In the genomic region with DNA sequence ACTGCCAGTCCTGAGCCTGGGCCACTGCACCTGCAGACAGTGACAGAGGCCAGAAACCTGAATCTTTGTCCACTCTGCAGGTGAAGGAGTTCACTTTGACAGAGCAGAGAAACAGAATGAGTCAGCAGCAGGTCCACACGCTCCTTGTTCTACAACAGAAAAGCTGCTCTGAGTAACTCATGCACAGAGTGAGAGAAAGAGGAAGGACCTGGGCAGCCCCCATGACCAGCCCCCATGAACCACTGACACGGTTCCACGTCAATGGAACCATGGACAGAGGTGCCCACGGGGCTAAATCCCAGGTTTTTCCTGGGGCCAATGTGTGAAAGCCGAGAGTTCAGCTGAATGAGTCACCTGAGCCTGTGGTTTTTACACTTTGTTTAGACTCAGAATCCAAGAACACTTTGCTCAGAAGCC, we compare ENCODE assay signal across 1 cellular context.
TF ChIP-seq lines count a peak whose summit lies in the region.

No MANE protein-coding gene starts in this region.

TF ChIP-seq in GM12878, 131 proteins besides CTCF, POLR2A, EP300 and RAD21 (continued from another document):
- TF ChIP-seq, protein P1, sequence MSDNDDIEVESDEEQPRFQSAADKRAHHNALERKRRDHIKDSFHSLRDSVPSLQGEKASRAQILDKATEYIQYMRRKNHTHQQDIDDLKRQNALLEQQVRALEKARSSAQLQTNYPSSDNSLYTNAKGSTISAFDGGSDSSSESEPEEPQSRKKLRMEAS (IDR thresholded peaks at IDR 0.05; ENCODE audit: low read depth, low read length), result no peak
- TF ChIP-seq, protein P2, sequence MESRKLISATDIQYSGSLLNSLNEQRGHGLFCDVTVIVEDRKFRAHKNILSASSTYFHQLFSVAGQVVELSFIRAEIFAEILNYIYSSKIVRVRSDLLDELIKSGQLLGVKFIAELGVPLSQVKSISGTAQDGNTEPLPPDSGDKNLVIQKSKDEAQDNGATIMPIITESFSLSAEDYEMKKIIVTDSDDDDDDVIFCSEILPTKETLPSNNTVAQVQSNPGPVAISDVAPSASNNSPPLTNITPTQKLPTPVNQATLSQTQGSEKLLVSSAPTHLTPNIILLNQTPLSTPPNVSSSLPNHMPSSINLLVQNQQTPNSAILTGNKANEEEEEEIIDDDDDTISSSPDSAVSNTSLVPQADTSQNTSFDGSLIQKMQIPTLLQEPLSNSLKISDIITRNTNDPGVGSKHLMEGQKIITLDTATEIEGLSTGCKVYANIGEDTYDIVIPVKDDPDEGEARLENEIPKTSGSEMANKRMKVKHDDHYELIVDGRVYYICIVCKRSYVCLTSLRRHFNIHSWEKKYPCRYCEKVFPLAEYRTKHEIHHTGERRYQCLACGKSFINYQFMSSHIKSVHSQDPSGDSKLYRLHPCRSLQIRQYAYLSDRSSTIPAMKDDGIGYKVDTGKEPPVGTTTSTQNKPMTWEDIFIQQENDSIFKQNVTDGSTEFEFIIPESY (IDR thresholded peaks at IDR 0.05), result no peak
- TF ChIP-seq PML (IDR thresholded peaks at IDR 0.05; ENCODE audit: low read length) (no peak), PAX8 (IDR thresholded peaks at IDR 0.05) (no peak), CHD4 (IDR thresholded peaks at IDR 0.05) (no peak), EZH2 (IDR thresholded peaks at IDR 0.05; ENCODE audit: borderline replicate concordance, control insufficient read depth, low read depth, low read length) (no peak), CREM (IDR thresholded peaks at IDR 0.05; ENCODE audit: low read depth) (peak; percentile 46; the same call in 1 of the 2 replicates), BRCA1 (IDR thresholded peaks at IDR 0.05; ENCODE audit: low read depth, low read length) (no peak), ZNF384 (IDR thresholded peaks at IDR 0.05; ENCODE audit: borderline replicate concordance, low read depth, low read length) (no peak), ETV6 (conservative IDR thresholded peaks at IDR 0.05 in 1 of 2, IDR thresholded peaks at IDR 0.05 in 1 of 2; ENCODE audit: borderline replicate concordance in 1 of 2, low read depth in 1 of 2) (no peak), RUNX3 (IDR thresholded peaks at IDR 0.05; ENCODE audit: low read length) (peak; percentile 63), TAF1 (IDR thresholded peaks at IDR 0.05; ENCODE audit: borderline replicate concordance, low read depth, low read length) (no peak), FOXM1 (IDR thresholded peaks at IDR 0.05; ENCODE audit: low read depth, low read length) (no peak), RFX5 (IDR thresholded peaks at IDR 0.05; ENCODE audit: low read depth, low read length) (no peak), WRNIP1 (IDR thresholded peaks at IDR 0.05; ENCODE audit: borderline replicate concordance, low read depth, low read length) (no peak), ZNF622 (IDR thresholded peaks at IDR 0.05) (no peak), POLR2AphosphoS2 (IDR thresholded peaks at IDR 0.05; ENCODE audit: low read depth, low read length) (no peak), RAD51 (IDR thresholded peaks at IDR 0.05) (no peak), CHD1 (IDR thresholded peaks at IDR 0.05; ENCODE audit: low read depth, low read length) (no peak), SRF (IDR thresholded peaks at IDR 0.05; ENCODE audit: low read depth in 2 of 2, low read length in 2 of 2) (0 out of 4 replicates have a peak, but pooled peaks of 1 of the 2 experiments have one; percentile 54), BHLHE40 (IDR thresholded peaks at IDR 0.05; ENCODE audit: borderline replicate concordance in 1 of 2, low read depth in 2 of 2, low read length in 1 of 2) (no peak; a peak in 1 of 4 replicates), DPF2 (IDR thresholded peaks at IDR 0.05) (no peak), NFXL1 (IDR thresholded peaks at IDR 0.05; ENCODE audit: borderline replicate concordance) (no peak), IKZF1 (conservative IDR thresholded peaks at IDR 0.05) (peak; percentile 23; the same call in 1 of the 2 replicates), PAX5 (IDR thresholded peaks at IDR 0.05; ENCODE audit: borderline replicate concordance, low read depth, low read length) (peak; percentile 63; the same call in 1 of the 2 replicates), SUZ12 (IDR thresholded peaks at IDR 0.05; ENCODE audit: unreplicated experiment) (no peak)
- TF ChIP-seq, protein P3, sequence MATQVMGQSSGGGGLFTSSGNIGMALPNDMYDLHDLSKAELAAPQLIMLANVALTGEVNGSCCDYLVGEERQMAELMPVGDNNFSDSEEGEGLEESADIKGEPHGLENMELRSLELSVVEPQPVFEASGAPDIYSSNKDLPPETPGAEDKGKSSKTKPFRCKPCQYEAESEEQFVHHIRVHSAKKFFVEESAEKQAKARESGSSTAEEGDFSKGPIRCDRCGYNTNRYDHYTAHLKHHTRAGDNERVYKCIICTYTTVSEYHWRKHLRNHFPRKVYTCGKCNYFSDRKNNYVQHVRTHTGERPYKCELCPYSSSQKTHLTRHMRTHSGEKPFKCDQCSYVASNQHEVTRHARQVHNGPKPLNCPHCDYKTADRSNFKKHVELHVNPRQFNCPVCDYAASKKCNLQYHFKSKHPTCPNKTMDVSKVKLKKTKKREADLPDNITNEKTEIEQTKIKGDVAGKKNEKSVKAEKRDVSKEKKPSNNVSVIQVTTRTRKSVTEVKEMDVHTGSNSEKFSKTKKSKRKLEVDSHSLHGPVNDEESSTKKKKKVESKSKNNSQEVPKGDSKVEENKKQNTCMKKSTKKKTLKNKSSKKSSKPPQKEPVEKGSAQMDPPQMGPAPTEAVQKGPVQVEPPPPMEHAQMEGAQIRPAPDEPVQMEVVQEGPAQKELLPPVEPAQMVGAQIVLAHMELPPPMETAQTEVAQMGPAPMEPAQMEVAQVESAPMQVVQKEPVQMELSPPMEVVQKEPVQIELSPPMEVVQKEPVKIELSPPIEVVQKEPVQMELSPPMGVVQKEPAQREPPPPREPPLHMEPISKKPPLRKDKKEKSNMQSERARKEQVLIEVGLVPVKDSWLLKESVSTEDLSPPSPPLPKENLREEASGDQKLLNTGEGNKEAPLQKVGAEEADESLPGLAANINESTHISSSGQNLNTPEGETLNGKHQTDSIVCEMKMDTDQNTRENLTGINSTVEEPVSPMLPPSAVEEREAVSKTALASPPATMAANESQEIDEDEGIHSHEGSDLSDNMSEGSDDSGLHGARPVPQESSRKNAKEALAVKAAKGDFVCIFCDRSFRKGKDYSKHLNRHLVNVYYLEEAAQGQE (IDR thresholded peaks at IDR 0.05; ENCODE audit: low read depth, low read length), result peak; percentile 67; the same call in 1 of the 2 replicates
- TF ChIP-seq, protein P4, sequence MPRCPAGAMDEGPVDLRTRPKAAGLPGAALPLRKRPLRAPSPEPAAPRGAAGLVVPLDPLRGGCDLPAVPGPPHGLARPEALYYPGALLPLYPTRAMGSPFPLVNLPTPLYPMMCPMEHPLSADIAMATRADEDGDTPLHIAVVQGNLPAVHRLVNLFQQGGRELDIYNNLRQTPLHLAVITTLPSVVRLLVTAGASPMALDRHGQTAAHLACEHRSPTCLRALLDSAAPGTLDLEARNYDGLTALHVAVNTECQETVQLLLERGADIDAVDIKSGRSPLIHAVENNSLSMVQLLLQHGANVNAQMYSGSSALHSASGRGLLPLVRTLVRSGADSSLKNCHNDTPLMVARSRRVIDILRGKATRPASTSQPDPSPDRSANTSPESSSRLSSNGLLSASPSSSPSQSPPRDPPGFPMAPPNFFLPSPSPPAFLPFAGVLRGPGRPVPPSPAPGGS (IDR thresholded peaks at IDR 0.05; ENCODE audit: borderline replicate concordance, insufficient read depth, low read depth, low read length, poor library complexity, severe bottlenecking), result no peak
- TF ChIP-seq, protein P5, sequence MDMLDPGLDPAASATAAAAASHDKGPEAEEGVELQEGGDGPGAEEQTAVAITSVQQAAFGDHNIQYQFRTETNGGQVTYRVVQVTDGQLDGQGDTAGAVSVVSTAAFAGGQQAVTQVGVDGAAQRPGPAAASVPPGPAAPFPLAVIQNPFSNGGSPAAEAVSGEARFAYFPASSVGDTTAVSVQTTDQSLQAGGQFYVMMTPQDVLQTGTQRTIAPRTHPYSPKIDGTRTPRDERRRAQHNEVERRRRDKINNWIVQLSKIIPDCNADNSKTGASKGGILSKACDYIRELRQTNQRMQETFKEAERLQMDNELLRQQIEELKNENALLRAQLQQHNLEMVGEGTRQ (IDR thresholded peaks at IDR 0.05; ENCODE audit: borderline replicate concordance, low read depth, low read length), result no peak
- TF ChIP-seq, protein P6, sequence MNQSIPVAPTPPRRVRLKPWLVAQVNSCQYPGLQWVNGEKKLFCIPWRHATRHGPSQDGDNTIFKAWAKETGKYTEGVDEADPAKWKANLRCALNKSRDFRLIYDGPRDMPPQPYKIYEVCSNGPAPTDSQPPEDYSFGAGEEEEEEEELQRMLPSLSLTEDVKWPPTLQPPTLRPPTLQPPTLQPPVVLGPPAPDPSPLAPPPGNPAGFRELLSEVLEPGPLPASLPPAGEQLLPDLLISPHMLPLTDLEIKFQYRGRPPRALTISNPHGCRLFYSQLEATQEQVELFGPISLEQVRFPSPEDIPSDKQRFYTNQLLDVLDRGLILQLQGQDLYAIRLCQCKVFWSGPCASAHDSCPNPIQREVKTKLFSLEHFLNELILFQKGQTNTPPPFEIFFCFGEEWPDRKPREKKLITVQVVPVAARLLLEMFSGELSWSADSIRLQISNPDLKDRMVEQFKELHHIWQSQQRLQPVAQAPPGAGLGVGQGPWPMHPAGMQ (IDR thresholded peaks at IDR 0.05; ENCODE audit: borderline replicate concordance), result no peak
- TF ChIP-seq, protein P7, sequence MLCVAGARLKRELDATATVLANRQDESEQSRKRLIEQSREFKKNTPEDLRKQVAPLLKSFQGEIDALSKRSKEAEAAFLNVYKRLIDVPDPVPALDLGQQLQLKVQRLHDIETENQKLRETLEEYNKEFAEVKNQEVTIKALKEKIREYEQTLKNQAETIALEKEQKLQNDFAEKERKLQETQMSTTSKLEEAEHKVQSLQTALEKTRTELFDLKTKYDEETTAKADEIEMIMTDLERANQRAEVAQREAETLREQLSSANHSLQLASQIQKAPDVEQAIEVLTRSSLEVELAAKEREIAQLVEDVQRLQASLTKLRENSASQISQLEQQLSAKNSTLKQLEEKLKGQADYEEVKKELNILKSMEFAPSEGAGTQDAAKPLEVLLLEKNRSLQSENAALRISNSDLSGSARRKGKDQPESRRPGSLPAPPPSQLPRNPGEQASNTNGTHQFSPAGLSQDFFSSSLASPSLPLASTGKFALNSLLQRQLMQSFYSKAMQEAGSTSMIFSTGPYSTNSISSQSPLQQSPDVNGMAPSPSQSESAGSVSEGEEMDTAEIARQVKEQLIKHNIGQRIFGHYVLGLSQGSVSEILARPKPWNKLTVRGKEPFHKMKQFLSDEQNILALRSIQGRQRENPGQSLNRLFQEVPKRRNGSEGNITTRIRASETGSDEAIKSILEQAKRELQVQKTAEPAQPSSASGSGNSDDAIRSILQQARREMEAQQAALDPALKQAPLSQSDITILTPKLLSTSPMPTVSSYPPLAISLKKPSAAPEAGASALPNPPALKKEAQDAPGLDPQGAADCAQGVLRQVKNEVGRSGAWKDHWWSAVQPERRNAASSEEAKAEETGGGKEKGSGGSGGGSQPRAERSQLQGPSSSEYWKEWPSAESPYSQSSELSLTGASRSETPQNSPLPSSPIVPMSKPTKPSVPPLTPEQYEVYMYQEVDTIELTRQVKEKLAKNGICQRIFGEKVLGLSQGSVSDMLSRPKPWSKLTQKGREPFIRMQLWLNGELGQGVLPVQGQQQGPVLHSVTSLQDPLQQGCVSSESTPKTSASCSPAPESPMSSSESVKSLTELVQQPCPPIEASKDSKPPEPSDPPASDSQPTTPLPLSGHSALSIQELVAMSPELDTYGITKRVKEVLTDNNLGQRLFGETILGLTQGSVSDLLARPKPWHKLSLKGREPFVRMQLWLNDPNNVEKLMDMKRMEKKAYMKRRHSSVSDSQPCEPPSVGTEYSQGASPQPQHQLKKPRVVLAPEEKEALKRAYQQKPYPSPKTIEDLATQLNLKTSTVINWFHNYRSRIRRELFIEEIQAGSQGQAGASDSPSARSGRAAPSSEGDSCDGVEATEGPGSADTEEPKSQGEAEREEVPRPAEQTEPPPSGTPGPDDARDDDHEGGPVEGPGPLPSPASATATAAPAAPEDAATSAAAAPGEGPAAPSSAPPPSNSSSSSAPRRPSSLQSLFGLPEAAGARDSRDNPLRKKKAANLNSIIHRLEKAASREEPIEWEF (IDR thresholded peaks at IDR 0.05; ENCODE audit: insufficient replicate concordance, low read depth, low read length), result no peak
